ENCODE assay signal across 25 cellular contexts in genomic region chr11:35935390-35935789, GRCh38. TPM values are rescaled to one million over a fixed set of nuclear protein-coding genes. Genes with fewer than 3 reads are reported as not detected.
DNase-seq lines count a peak whose midpoint lies in the region; ATAC-seq and TF ChIP-seq lines count a peak whose summit lies in the region.
"Had no signal": no experiment of that assay in that cellular context is flagged by ENCODE, and none has a peak within 500 bp of the region (broad histone marks: within the 10 kb centered on the region; RNA-seq: fewer than 3 reads in every experiment).

No MANE protein-coding gene starts in this region.

- H3K4me1 ChIP-seq in prostate gland (replicated peaks) (peaks cover 4% of the 10 kb centered on the region), gastrocnemius medialis (peaks cover 13% of the 10 kb centered on the region in 2 donors)
- H3K4me1 ChIP-seq: A549 had no signal

- no peak overlapping the region for H3K4me3 ChIP-seq in MG63
- no peak overlapping the region for H3K4me3 ChIP-seq in prostate gland
- H3K4me3 ChIP-seq in gastrocnemius medialis = no peak overlapping the region
- H3K4me3 ChIP-seq: A549; BLaER1 treated with 17β-estradiol and CSF1 and Interleukin-3, amounts not matched to agents 10 nM and 100 nM; GM12878 had no signal

- H3K9me3 ChIP-seq in MG63 = no peaks in the 10 kb centered on the region
- no peaks in the 10 kb centered on the region for H3K9me3 ChIP-seq in prostate gland
- no peaks in the 10 kb centered on the region for H3K9me3 ChIP-seq in gastrocnemius medialis

- WGBS in prostate gland = 39% methylated on average over 1 of the region's 1 CpG

- intact Hi-C loops in Right ventricle myocardium superior (cut with DNase I) (loop anchor here (10.0 kb wide), 1 partner anchor 321 kb away; the partner anchor contains the start of gene FJX1), left cardiac atrium (cut with DNase I) (no loop called here), prostate gland (cut with DNase I) (no loop called here), gastrocnemius medialis (cut with DNase I; ENCODE audit: low total_unique reads) (no loop called here)

- DNase-seq in Right ventricle myocardium superior = no peak
- no peak for DNase-seq in left cardiac atrium
- peak; percentile 27 for DNase-seq in MG63
- DNase-seq in prostate gland (ENCODE audit: low spot score) = peak; percentile 69
- DNase-seq in gastrocnemius medialis = no peak
- DNase-seq in NCI-H187 (lab: John Stamatoyannopoulos, UW) = no peak
- no peak for DNase-seq in stimulated activated CD4-positive, alpha-beta T cell treated with anti-CD3 and anti-CD28 coated beads, Interleukin-15, amount 100 ng/mL, for 24 hours
- no peak for DNase-seq in NCI-H1417 treated with DMSO at 0.1 percent for 48 hours (lab: John Stamatoyannopoulos, UW)
- DNase-seq: AML-193; CD4-positive, alpha-beta T cell; CD8-positive, alpha-beta T cell; COR-L47; DMS 273 treated with DMSO at 0.1 percent for 48 hours; DMS153; DMS53; DMS79; DND-41; EL; GDM1 had no signal

- ATAC-seq in Right ventricle myocardium superior (ENCODE audit: poor library complexity) (peak; percentile 28), left cardiac atrium (no peak), gastrocnemius medialis (peak; percentile 26 to 48)
- ATAC-seq: A549; CD8-positive, alpha-beta T cell; GM12878 had no signal

- in situ Hi-C loops in gastrocnemius medialis (cut with MboI; ENCODE audit: low sequenced_read_pairs in 4 of 4) = no loop called here

- TF ChIP-seq POLR2A in prostate gland (IDR thresholded peaks at IDR 0.05) (no peak), gastrocnemius medialis (IDR thresholded peaks at IDR 0.05) (no peak)

- H3K36me3 ChIP-seq in MG63 = no peaks in the 10 kb centered on the region
- no peaks in the 10 kb centered on the region for H3K36me3 ChIP-seq in prostate gland
- no peaks in the 10 kb centered on the region for H3K36me3 ChIP-seq in gastrocnemius medialis
- H3K36me3 ChIP-seq: BLaER1 treated with 17β-estradiol and CSF1 and Interleukin-3, amounts not matched to agents 10 nM and 100 nM had no signal

- H3K27me3 ChIP-seq in MG63 (0 out of 2 replicates have a peak, but pooled peaks cover 4% of the 10 kb centered on the region), prostate gland (replicated peaks; ENCODE audit: insufficient read depth) (no peaks in the 10 kb centered on the region), gastrocnemius medialis (no peaks in the 10 kb centered on the region)
- H3K27me3 ChIP-seq: BLaER1 treated with 17β-estradiol and CSF1 and Interleukin-3, amounts not matched to agents 10 nM and 100 nM had no signal

- H3K27ac ChIP-seq in prostate gland = peak overlapping the region in 1 of 2 donors; percentile 25
- H3K27ac ChIP-seq in gastrocnemius medialis = peak overlapping the region in 3 of 4 donors; percentile 56 to 72 (median 56)
- H3K27ac ChIP-seq: 22Rv1, A549, C4-2B had no signal

- no peak for TF ChIP-seq CTCF in prostate gland (IDR thresholded peaks at IDR 0.05)
- no peak for TF ChIP-seq CTCF in gastrocnemius medialis (IDR thresholded peaks at IDR 0.05 in 4 of 5, conservative IDR thresholded peaks at IDR 0.05 in 1 of 5)

RNA-seq across cellular contexts. Expression of gene LDLRAD3, which starts 8.5 kb away (rescaled TPM):
- 1.2 TPM for total RNA-seq in Right ventricle myocardium superior
- 10 to 100 TPM in 1 of 2 donors, 1 to 10 TPM in 1; 4.7 to 10.8 TPM for total RNA-seq in left cardiac atrium
- 1.6 and 1.8 TPM in 2 replicates for total RNA-seq in MG63 (2014; rRNA removed; shearing (Covaris generic); ENCODE audit: low replicate concordance)
- 10 to 100 TPM; 30.8 to 42.5 TPM for total RNA-seq in prostate gland
- 10 to 100 TPM in 3 of 4 donors, 1 to 10 TPM in 1; 6.1 to 12.8 (median 11.8) TPM for total RNA-seq in gastrocnemius medialis
- total RNA-seq: B cell; CD8-positive, alpha-beta T cell had no signal

Comparison
In these comparisons a context has a peak if more than half of its experiments do, and no peak if none do; other contexts are left out.
1. ATAC-seq: peak in Right ventricle myocardium superior (single experiment) and gastrocnemius medialis (2 of 2); none in left cardiac atrium (0 of 2).
2. DNase-seq: peak in MG63 (single experiment) and prostate gland (single experiment); none in Right ventricle myocardium superior (single experiment), left cardiac atrium (single experiment), gastrocnemius medialis (0 of 2), NCI-H187 (0 of 2), stimulated activated CD4-positive, alpha-beta T cell treated with anti-CD3 and anti-CD28 coated beads, Interleukin-15, amount 100 ng/mL, for 24 hours (single experiment) and NCI-H1417 treated with DMSO at 0.1 percent for 48 hours (single experiment).